ENCODE assay signal across 1 cellular context in genomic region chr1:157147906-157148717, GRCh38.
TF ChIP-seq lines count a peak whose summit lies in the region.

No MANE protein-coding gene starts in this region.

TF ChIP-seq in K562, 482 proteins besides CTCF, POLR2A, EP300 and RAD21 (continued from another document and continues in another):
- TF ChIP-seq E4F1 (CRISPR knock-in tag; IDR thresholded peaks at IDR 0.05; ENCODE audit: borderline replicate concordance) = no peak
- TF ChIP-seq FOSL1 (tag; conservative IDR thresholded peaks at IDR 0.05) = peak; percentile 80
- no peak for TF ChIP-seq ZNF354B (CRISPR knock-in tag; IDR thresholded peaks at IDR 0.05)
- TF ChIP-seq ZNF644 (tag; IDR thresholded peaks at IDR 0.05; ENCODE audit: low read depth) = peak; percentile 66; the same call in 1 of the 2 replicates
- 0 out of 2 replicates have a peak, but pooled peaks have one; percentile 37 for TF ChIP-seq SMARCE1 (IDR thresholded peaks at IDR 0.05)
- peak; percentile 63; the same call in 1 of the 2 replicates for TF ChIP-seq MAFF (IDR thresholded peaks at IDR 0.05; ENCODE audit: low read length)
- TF ChIP-seq TEAD1 (CRISPR knock-in tag; IDR thresholded peaks at IDR 0.05) = no peak
- no peak for TF ChIP-seq ZNF121 (CRISPR knock-in tag; conservative IDR thresholded peaks at IDR 0.05)
- no peak for TF ChIP-seq TCFL5 (CRISPR knock-in tag; conservative IDR thresholded peaks at IDR 0.05)
- no peak for TF ChIP-seq MTA3 (IDR thresholded peaks at IDR 0.05; ENCODE audit: borderline replicate concordance)
- peak; percentile 78 for TF ChIP-seq HMBOX1 (IDR thresholded peaks at IDR 0.05)
- TF ChIP-seq RREB1 (CRISPR knock-in tag; IDR thresholded peaks at IDR 0.05) = no peak
- no peak for TF ChIP-seq CCAR2 (IDR thresholded peaks at IDR 0.05; ENCODE audit: low read depth, low read length)
- no peak for TF ChIP-seq NR2C2 (CRISPR knock-in tag; IDR thresholded peaks at IDR 0.05)
- TF ChIP-seq NR2C2 (tag; IDR thresholded peaks at IDR 0.05) = 0 out of 2 replicates have a peak, but pooled peaks have one; percentile 51
- 0 out of 2 replicates have a peak, but pooled peaks have one; percentile 24 for TF ChIP-seq JUNB (CRISPR knock-in tag; conservative IDR thresholded peaks at IDR 0.05)
- no peak for TF ChIP-seq SUPT5H (IDR thresholded peaks at IDR 0.05)
- no peak for TF ChIP-seq POLR2AphosphoS2 (IDR thresholded peaks at IDR 0.05; ENCODE audit: low read length)
- TF ChIP-seq SMARCA4 (IDR thresholded peaks at IDR 0.05) = peak; percentile 38; the same call in 1 of the 2 replicates
- TF ChIP-seq MAFG (tag; conservative IDR thresholded peaks at IDR 0.05) = peak; percentile 86
- TF ChIP-seq PRMT5 (CRISPR knock-in tag; IDR thresholded peaks at IDR 0.05) = no peak
- no peak for TF ChIP-seq TCF3 (CRISPR knock-in tag; IDR thresholded peaks at IDR 0.05)
- no peak for TF ChIP-seq ZBED1 (IDR thresholded peaks at IDR 0.05)
- peak; percentile 83 for TF ChIP-seq NFE2 (IDR thresholded peaks at IDR 0.05; ENCODE audit: low read depth)
- TF ChIP-seq IRF2 (CRISPR knock-in tag; IDR thresholded peaks at IDR 0.05) = no peak
- no peak for TF ChIP-seq E2F1 (CRISPR knock-in tag; IDR thresholded peaks at IDR 0.05)
- no peak for TF ChIP-seq CC2D1A (IDR thresholded peaks at IDR 0.05)
- no peak for TF ChIP-seq BRF1 (IDR thresholded peaks at IDR 0.05; ENCODE audit: borderline replicate concordance, extremely low read depth, insufficient read length)
- no peak for TF ChIP-seq DNMT1 (IDR thresholded peaks at IDR 0.05)
- TF ChIP-seq ZBTB2 (IDR thresholded peaks at IDR 0.05) = no peak
- no peak for TF ChIP-seq TSC22D4 (tag; IDR thresholded peaks at IDR 0.05)
- no peak for TF ChIP-seq RBM39 (optimal IDR thresholded peaks at IDR 0.05; ENCODE audit: low read depth, low read length)
- TF ChIP-seq TRIM25 (IDR thresholded peaks at IDR 0.05; ENCODE audit: borderline replicate concordance) = no peak
- TF ChIP-seq EHMT2 (IDR thresholded peaks at IDR 0.05) = peak; percentile 89
- TF ChIP-seq ZNF316 (IDR thresholded peaks at IDR 0.05) = peak; percentile 86
- TF ChIP-seq NRF1 (conservative IDR thresholded peaks at IDR 0.05 in 1 of 2, IDR thresholded peaks at IDR 0.05 in 1 of 2) = no peak
- TF ChIP-seq ZNF174 (CRISPR knock-in tag; IDR thresholded peaks at IDR 0.05) = no peak
- TF ChIP-seq MLLT1 (IDR thresholded peaks at IDR 0.05) = peak in 1 of 2 experiments; percentile 75; a peak in 1 of 4 replicates
- 0 out of 2 replicates have a peak, but pooled peaks have one; percentile 9 for TF ChIP-seq ZNF197 (CRISPR knock-in tag; IDR thresholded peaks at IDR 0.05; ENCODE audit: low read depth)
- 0 out of 2 replicates have a peak, but pooled peaks have one; percentile 13 for TF ChIP-seq MAFK (IDR thresholded peaks at IDR 0.05; ENCODE audit: low read length)
- 0 out of 2 replicates have a peak, but pooled peaks have one; percentile 16 for TF ChIP-seq HINFP (tag; conservative IDR thresholded peaks at IDR 0.05; ENCODE audit: low read depth)
- TF ChIP-seq NFE2L1 (tag; IDR thresholded peaks at IDR 0.05; ENCODE audit: borderline replicate concordance, low read depth) = peak; percentile 44; the same call in 1 of the 2 replicates
- no peak for TF ChIP-seq ID3 (CRISPR knock-in tag; IDR thresholded peaks at IDR 0.05)
- 0 out of 2 replicates have a peak, but pooled peaks have one; percentile 61 for TF ChIP-seq ID3 (tag; IDR thresholded peaks at IDR 0.05)
- TF ChIP-seq L3MBTL2 (IDR thresholded peaks at IDR 0.05) = 0 out of 2 replicates have a peak, but pooled peaks have one; percentile 21
- TF ChIP-seq ZBTB49 (CRISPR knock-in tag; IDR thresholded peaks at IDR 0.05; ENCODE audit: borderline replicate concordance) = no peak
- TF ChIP-seq HDAC6 (IDR thresholded peaks at IDR 0.05; ENCODE audit: low read depth, low read length) = no peak
